8 cellular contexts compared by ENCODE assay signal in genomic region chr3:113746955-113747718, GRCh38. TPM values are rescaled to one million over a fixed set of nuclear protein-coding genes. Genes with fewer than 3 reads are reported as not detected.
DNase-seq lines count a peak whose midpoint lies in the region; ATAC-seq and TF ChIP-seq lines count a peak whose summit lies in the region.

Gene ATP6V1A, plus strand, starts transcription at chr3:113747035. Its CDS starts 31,719 bp downstream, at chr3:113778754.

- peaks cover 42% of the 10 kb centered on the region for H3K4me1 Mint-ChIP-seq in WTC11

- no peaks in the 10 kb centered on the region for H3K27me3 Mint-ChIP-seq in WTC11 (ENCODE audit: low read depth)

- H3K36me3 Mint-ChIP-seq in WTC11: no peaks in the 10 kb centered on the region

- peak within 1 kb of the TSS; percentile 98 for H3K4me3 ChIP-seq in Jurkat, Clone E6-1 (ENCODE audit: low read length)

- H3K4me3 Mint-ChIP-seq in WTC11: peak within 1 kb of the TSS; percentile 98

- no peaks in the 10 kb centered on the region for H3K9me3 Mint-ChIP-seq in WTC11

- ATAC-seq in GM21529 (IDR thresholded peaks at IDR 0.05; ENCODE audit: unreplicated experiment): peak; percentile 33
- ATAC-seq in WTC11: peak; percentile 60
- peak; percentile 69 for ATAC-seq in left colon

- POLR2A ChIA-PET in WTC11 (lab: Charles Lee): interaction anchor here (0.8 to 1.8 kb wide), 2 partner anchors 48 to 77 kb away, joined by 3 to 7 read pairs; no protein-coding TSS in a partner anchor

- TF ChIP-seq CTCF in WTC11 (IDR thresholded peaks at IDR 0.05): no peak

- intact Hi-C loops in left colon (cut with DNase I, micrococcal nuclease): no loop called here

- CTCF ChIA-PET in WTC11 (lab: Charles Lee): interaction anchor here (0.8 to 1.9 kb wide), 3 partner anchors 11 to 97 kb away, joined by 3 to 11 read pairs (median 4); partner anchors contain the start of gene USF3

- H3K27ac ChIP-seq in caudate nucleus (ENCODE audit: low read depth, low read length): peak within 1 kb of the TSS; percentile 100

- peak within 1 kb of the TSS; percentile 100 for H3K27ac Mint-ChIP-seq in WTC11

- DNase-seq in ELR (ENCODE audit: low read depth) (peak; percentile 35), WTC11 (ENCODE audit: low spot score) (peak; percentile 72), caudate nucleus (lab: John Stamatoyannopoulos, UW) (peak in 60 of 61 donors; percentile 46 to 95 (median 86)), left colon (peak; percentile 79 to 80), DMS153 (lab: John Stamatoyannopoulos, UW) (no peak)
- no peak for DNase-seq in Jurkat, Clone E6-1 (ENCODE audit: low read depth, low spot score)
- peak; percentile 56 for DNase-seq in stimulated activated CD4-positive, alpha-beta T cell treated with anti-CD3 and anti-CD28 coated beads, Interleukin-2, amount 100 ng/mL, for 4 hours (ENCODE audit: low read depth)

TF ChIP-seq in WTC11, 78 proteins besides CTCF, POLR2A, EP300 and RAD21:
- TF ChIP-seq GTF2I (CRISPR knock-in tag; conservative IDR thresholded peaks at IDR 0.05) (no peak), OVOL2 (CRISPR knock-in tag; IDR thresholded peaks at IDR 0.05; ENCODE audit: borderline replicate concordance) (no peak), ELF4 (CRISPR knock-in tag; IDR thresholded peaks at IDR 0.05; ENCODE audit: low read depth) (no peak), ZNF317 (CRISPR knock-in tag; IDR thresholded peaks at IDR 0.05; ENCODE audit: borderline replicate concordance, low read depth) (no peak), KAT7 (CRISPR knock-in tag; IDR thresholded peaks at IDR 0.05; ENCODE audit: borderline replicate concordance) (no peak; the same call in 1 of the 2 replicates), ZNF263 (CRISPR knock-in tag; IDR thresholded peaks at IDR 0.05; ENCODE audit: low read depth) (no peak), GABPB1 (CRISPR knock-in tag; IDR thresholded peaks at IDR 0.05) (0 out of 2 replicates have a peak, but pooled peaks have one; percentile 22), SP1 (CRISPR knock-in tag; conservative IDR thresholded peaks at IDR 0.05) (0 out of 2 replicates have a peak, but pooled peaks have one; percentile 15), FOXJ3 (CRISPR knock-in tag; IDR thresholded peaks at IDR 0.05; ENCODE audit: borderline replicate concordance) (no peak)
- TF ChIP-seq, protein P1, sequence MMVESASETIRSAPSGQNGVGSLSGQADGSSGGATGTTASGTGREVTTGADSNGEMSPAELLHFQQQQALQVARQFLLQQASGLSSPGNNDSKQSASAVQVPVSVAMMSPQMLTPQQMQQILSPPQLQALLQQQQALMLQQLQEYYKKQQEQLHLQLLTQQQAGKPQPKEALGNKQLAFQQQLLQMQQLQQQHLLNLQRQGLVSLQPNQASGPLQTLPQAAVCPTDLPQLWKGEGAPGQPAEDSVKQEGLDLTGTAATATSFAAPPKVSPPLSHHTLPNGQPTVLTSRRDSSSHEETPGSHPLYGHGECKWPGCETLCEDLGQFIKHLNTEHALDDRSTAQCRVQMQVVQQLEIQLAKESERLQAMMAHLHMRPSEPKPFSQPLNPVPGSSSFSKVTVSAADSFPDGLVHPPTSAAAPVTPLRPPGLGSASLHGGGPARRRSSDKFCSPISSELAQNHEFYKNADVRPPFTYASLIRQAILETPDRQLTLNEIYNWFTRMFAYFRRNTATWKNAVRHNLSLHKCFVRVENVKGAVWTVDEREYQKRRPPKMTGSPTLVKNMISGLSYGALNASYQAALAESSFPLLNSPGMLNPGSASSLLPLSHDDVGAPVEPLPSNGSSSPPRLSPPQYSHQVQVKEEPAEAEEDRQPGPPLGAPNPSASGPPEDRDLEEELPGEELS (CRISPR knock-in tag; IDR thresholded peaks at IDR 0.05): peak; percentile 48; the same call in 1 of the 2 replicates
- TF ChIP-seq, protein P2, sequence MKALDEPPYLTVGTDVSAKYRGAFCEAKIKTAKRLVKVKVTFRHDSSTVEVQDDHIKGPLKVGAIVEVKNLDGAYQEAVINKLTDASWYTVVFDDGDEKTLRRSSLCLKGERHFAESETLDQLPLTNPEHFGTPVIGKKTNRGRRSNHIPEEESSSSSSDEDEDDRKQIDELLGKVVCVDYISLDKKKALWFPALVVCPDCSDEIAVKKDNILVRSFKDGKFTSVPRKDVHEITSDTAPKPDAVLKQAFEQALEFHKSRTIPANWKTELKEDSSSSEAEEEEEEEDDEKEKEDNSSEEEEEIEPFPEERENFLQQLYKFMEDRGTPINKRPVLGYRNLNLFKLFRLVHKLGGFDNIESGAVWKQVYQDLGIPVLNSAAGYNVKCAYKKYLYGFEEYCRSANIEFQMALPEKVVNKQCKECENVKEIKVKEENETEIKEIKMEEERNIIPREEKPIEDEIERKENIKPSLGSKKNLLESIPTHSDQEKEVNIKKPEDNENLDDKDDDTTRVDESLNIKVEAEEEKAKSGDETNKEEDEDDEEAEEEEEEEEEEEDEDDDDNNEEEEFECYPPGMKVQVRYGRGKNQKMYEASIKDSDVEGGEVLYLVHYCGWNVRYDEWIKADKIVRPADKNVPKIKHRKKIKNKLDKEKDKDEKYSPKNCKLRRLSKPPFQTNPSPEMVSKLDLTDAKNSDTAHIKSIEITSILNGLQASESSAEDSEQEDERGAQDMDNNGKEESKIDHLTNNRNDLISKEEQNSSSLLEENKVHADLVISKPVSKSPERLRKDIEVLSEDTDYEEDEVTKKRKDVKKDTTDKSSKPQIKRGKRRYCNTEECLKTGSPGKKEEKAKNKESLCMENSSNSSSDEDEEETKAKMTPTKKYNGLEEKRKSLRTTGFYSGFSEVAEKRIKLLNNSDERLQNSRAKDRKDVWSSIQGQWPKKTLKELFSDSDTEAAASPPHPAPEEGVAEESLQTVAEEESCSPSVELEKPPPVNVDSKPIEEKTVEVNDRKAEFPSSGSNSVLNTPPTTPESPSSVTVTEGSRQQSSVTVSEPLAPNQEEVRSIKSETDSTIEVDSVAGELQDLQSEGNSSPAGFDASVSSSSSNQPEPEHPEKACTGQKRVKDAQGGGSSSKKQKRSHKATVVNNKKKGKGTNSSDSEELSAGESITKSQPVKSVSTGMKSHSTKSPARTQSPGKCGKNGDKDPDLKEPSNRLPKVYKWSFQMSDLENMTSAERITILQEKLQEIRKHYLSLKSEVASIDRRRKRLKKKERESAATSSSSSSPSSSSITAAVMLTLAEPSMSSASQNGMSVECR (CRISPR knock-in tag; IDR thresholded peaks at IDR 0.05; ENCODE audit: borderline replicate concordance): 0 out of 2 replicates have a peak, but pooled peaks have one; percentile 23
- TF ChIP-seq, protein P3, sequence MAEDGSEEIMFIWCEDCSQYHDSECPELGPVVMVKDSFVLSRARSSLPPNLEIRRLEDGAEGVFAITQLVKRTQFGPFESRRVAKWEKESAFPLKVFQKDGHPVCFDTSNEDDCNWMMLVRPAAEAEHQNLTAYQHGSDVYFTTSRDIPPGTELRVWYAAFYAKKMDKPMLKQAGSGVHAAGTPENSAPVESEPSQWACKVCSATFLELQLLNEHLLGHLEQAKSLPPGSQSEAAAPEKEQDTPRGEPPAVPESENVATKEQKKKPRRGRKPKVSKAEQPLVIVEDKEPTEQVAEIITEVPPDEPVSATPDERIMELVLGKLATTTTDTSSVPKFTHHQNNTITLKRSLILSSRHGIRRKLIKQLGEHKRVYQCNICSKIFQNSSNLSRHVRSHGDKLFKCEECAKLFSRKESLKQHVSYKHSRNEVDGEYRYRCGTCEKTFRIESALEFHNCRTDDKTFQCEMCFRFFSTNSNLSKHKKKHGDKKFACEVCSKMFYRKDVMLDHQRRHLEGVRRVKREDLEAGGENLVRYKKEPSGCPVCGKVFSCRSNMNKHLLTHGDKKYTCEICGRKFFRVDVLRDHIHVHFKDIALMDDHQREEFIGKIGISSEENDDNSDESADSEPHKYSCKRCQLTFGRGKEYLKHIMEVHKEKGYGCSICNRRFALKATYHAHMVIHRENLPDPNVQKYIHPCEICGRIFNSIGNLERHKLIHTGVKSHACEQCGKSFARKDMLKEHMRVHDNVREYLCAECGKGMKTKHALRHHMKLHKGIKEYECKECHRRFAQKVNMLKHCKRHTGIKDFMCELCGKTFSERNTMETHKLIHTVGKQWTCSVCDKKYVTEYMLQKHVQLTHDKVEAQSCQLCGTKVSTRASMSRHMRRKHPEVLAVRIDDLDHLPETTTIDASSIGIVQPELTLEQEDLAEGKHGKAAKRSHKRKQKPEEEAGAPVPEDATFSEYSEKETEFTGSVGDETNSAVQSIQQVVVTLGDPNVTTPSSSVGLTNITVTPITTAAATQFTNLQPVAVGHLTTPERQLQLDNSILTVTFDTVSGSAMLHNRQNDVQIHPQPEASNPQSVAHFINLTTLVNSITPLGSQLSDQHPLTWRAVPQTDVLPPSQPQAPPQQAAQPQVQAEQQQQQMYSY (CRISPR knock-in tag; IDR thresholded peaks at IDR 0.05): peak; percentile 16; the same call in 1 of the 2 replicates

RNA-seq across cellular contexts. Expression of gene ATP6V1A, which starts in this region (rescaled TPM):
- polyA plus RNA-seq in Jurkat, Clone E6-1 (2012; ENCODE audit: insufficient read depth, insufficient read length): 12.2 TPM
- total RNA-seq in WTC11 (2021): 85.6 to 90.7 TPM (median 88.9 TPM) in 3 replicates
- 10 to 100 TPM; 70.6 to 78.1 TPM for total RNA-seq in left colon

Comparison
In these comparisons a context has a peak if more than half of its experiments do, and no peak if none do; other contexts are left out.
1. DNase-seq: peak in ELR (single experiment), WTC11 (single experiment), caudate nucleus (60 of 61), left colon (2 of 2) and stimulated activated CD4-positive, alpha-beta T cell treated with anti-CD3 and anti-CD28 coated beads, Interleukin-2, amount 100 ng/mL, for 4 hours (single experiment); none in Jurkat, Clone E6-1 (single experiment) and DMS153 (single experiment).
2. Peak in every context shown above with its lines, with median percentiles within 50 percentile points of each other: ATAC-seq.